In the genomic region with DNA sequence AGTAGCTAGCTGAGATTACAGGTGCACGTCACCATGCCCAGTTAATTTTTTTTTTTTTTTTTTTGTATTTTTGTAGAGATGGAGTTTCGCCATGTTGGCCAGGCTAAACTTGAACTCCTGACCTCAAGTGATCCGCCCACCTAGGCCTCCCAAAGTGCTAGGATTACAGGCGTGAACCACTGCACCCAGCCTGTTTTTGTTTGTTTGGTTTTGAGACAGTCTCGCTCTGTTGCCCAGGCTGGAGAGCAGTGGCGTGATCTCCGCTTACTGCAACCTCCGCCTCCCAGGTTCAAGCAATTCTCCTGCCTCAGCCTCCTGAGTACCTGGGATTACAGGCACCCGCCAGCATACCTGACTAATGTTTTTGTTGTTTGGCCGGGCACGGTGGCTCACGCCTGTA, we compare ENCODE assay signal across 7 cellular contexts. TPM values are rescaled to one million over a fixed set of nuclear protein-coding genes. Genes with fewer than 3 reads are reported as not detected.
DNase-seq lines count a peak whose midpoint lies in the region; ATAC-seq and TF ChIP-seq lines count a peak whose summit lies in the region.
"Not testable (repeated sequence)": the region's sequence is repeated elsewhere in the genome, so short reads cannot be mapped to it uniquely, and the experiment has no call there.

No MANE protein-coding gene starts in this region.

- not testable (repeated sequence) for H3K9me3 ChIP-seq in PC-3 (ENCODE audit: low read length); SK-N-SH; psoas muscle

- not testable (repeated sequence) for H3K27me3 ChIP-seq in ACC112 (ENCODE audit: insufficient read depth, low read length); PC-3 (ENCODE audit: low read length); SK-N-SH (ENCODE audit: insufficient read depth); psoas muscle (ENCODE audit: insufficient read depth in 3 of 3, low read length in 2 of 3)

- not testable (repeated sequence) for H3K9me3 Mint-ChIP-seq in Calu3 (ENCODE audit: low read depth, unreplicated experiment); activated naive CD4-positive, alpha-beta T cell treated with anti-CD3 and anti-CD28 coated beads, Interleukin-2, amount 50 U/mL, for 24 hours; effector memory CD8-positive, alpha-beta T cell

- H3K4me1 Mint-ChIP-seq in Calu3 (ENCODE audit: low read depth, unreplicated experiment): peaks cover 65% of the 10 kb centered on the region
- H3K4me1 Mint-ChIP-seq in activated naive CD4-positive, alpha-beta T cell treated with anti-CD3 and anti-CD28 coated beads, Interleukin-2, amount 50 U/mL, for 24 hours: peaks cover 38% of the 10 kb centered on the region
- H3K4me1 Mint-ChIP-seq in effector memory CD8-positive, alpha-beta T cell (ENCODE audit: low read depth in 2 of 2): peaks cover 20 to 26% of the 10 kb centered on the region in 2 donors

- BruUV-seq in Calu3 (replicated peaks; lab: Mats Ljungman, UMichigan); PC-3 (replicated peaks; lab: Mats Ljungman, UMichigan): not testable (repeated sequence)

- H3K36me3 ChIP-seq in ACC112 (ENCODE audit: insufficient read depth, low read length); PC-3 (ENCODE audit: low read depth, low read length); SK-N-SH (replicated peaks in 1 of 2; ENCODE audit: control insufficient read depth in 1 of 2, insufficient read depth in 2 of 2, low read length in 1 of 2); psoas muscle (ENCODE audit: insufficient read depth in 1 of 2, low read depth in 1 of 2): not testable (repeated sequence)

- H3K27ac ChIP-seq in ACC112 (ENCODE audit: low read depth, low read length): peak overlapping the region; percentile 93
- H3K27ac ChIP-seq in PC-3 (ENCODE audit: low read length): peak overlapping the region; percentile 72
- peak overlapping the region in 1 of 2 experiments; percentile 93; a peak in 2 of 4 replicates for H3K27ac ChIP-seq in SK-N-SH (ENCODE audit: low read depth in 2 of 2, low read length in 1 of 2)
- peak overlapping the region; percentile 65 for H3K27ac ChIP-seq in psoas muscle

- H3K79me2 ChIP-seq in ACC112 (ENCODE audit: control insufficient read depth, insufficient read depth, low read length, unreplicated experiment); PC-3 (ENCODE audit: low read length); SK-N-SH (ENCODE audit: insufficient read depth): not testable (repeated sequence)

- H3K36me3 Mint-ChIP-seq in Calu3 (ENCODE audit: insufficient read depth, unreplicated experiment): peaks cover 22% of the 10 kb centered on the region
- not testable (repeated sequence) for H3K36me3 Mint-ChIP-seq in activated naive CD4-positive, alpha-beta T cell treated with anti-CD3 and anti-CD28 coated beads, Interleukin-2, amount 50 U/mL, for 24 hours; effector memory CD8-positive, alpha-beta T cell (ENCODE audit: insufficient read depth)

- H3K9me2 ChIP-seq in PC-3 (replicated peaks; ENCODE audit: low read length); SK-N-SH: not testable (repeated sequence)

- intact Hi-C loops in Calu3 (cut with micrococcal nuclease; ENCODE audit: unreplicated experiment); PC-3 (cut with micrococcal nuclease); psoas muscle (cut with DNase I): not testable (repeated sequence)

- POLR2A ChIA-PET in PC-3 (lab: Charles Lee; ENCODE audit: unreplicated experiment); SK-N-SH (lab: Yijun Ruan, JAX): not testable (repeated sequence)

- not testable (repeated sequence) for TF ChIP-seq RAD21 in SK-N-SH (IDR thresholded peaks at IDR 0.05; ENCODE audit: low read length)

- CTCF ChIA-PET in Calu3 (lab: Charles Lee): not testable (repeated sequence)
- CTCF ChIA-PET in PC-3 (lab: Charles Lee): interaction anchor here (0.6 kb wide), 1 partner anchor 30 kb away, joined by 4 read pairs; no protein-coding TSS in a partner anchor
- CTCF ChIA-PET in SK-N-SH (lab: Yijun Ruan, JAX): interaction anchor here (1.0 kb wide), 1 partner anchor 10 kb away, joined by 3 read pairs; no protein-coding TSS in a partner anchor

- not testable (repeated sequence) for H3K4me3 Mint-ChIP-seq in Calu3 (ENCODE audit: low read depth, unreplicated experiment); effector memory CD8-positive, alpha-beta T cell
- H3K4me3 Mint-ChIP-seq in activated naive CD4-positive, alpha-beta T cell treated with anti-CD3 and anti-CD28 coated beads, Interleukin-2, amount 50 U/mL, for 24 hours: peak overlapping the region; percentile 42

- H3F3A ChIP-seq in PC-3 (ENCODE audit: low read length, unreplicated experiment) (peaks cover 13% of the 10 kb centered on the region), SK-N-SH (replicated peaks; ENCODE audit: insufficient read depth) (peaks cover 61% of the 10 kb centered on the region)

- H3K27me3 Mint-ChIP-seq in Calu3 (ENCODE audit: unreplicated experiment); activated naive CD4-positive, alpha-beta T cell treated with anti-CD3 and anti-CD28 coated beads, Interleukin-2, amount 50 U/mL, for 24 hours; effector memory CD8-positive, alpha-beta T cell: not testable (repeated sequence)

- TF ChIP-seq EP300 in SK-N-SH (IDR thresholded peaks at IDR 0.05; ENCODE audit: borderline replicate concordance in 1 of 2, low read depth in 1 of 2, low read length in 1 of 2): not testable (repeated sequence)

- not testable (repeated sequence) for ATAC-seq in PC-3; effector memory CD8-positive, alpha-beta T cell (replicated peaks); psoas muscle

- DNase-seq in Calu3; PC-3; SK-N-SH; effector memory CD8-positive, alpha-beta T cell; psoas muscle: not testable (repeated sequence)

- not testable (repeated sequence) for H3K4me3 ChIP-seq in ACC112 (ENCODE audit: low read depth, low read length); PC-3 (ENCODE audit: low read length); SK-N-SH (ENCODE audit: low read depth in 2 of 2, low read length in 1 of 2); psoas muscle

- peaks cover 51% of the 10 kb centered on the region for H3K4me1 ChIP-seq in ACC112 (ENCODE audit: control insufficient read depth, insufficient read depth, low read length, unreplicated experiment)
- peaks cover 64% of the 10 kb centered on the region for H3K4me1 ChIP-seq in PC-3 (ENCODE audit: insufficient read depth, low read length)
- peaks cover 2 to 41% of the 10 kb centered on the region in 2 experiments; a peak in 3 of 4 replicates for H3K4me1 ChIP-seq in SK-N-SH (ENCODE audit: control insufficient read depth in 1 of 2, insufficient read depth in 2 of 2, low read depth in 1 of 2, low read length in 1 of 2)
- H3K4me1 ChIP-seq in psoas muscle: not testable (repeated sequence)

- not testable (repeated sequence) for H3K4me2 ChIP-seq in PC-3 (ENCODE audit: low read length)
- 0 out of 2 replicates have a peak overlapping the region, but pooled peaks have one; percentile 2 for H3K4me2 ChIP-seq in SK-N-SH

- not testable (repeated sequence) for H2AFZ ChIP-seq in ACC112 (ENCODE audit: low read length, unreplicated experiment); SK-N-SH (ENCODE audit: low read depth)
- peak overlapping the region; percentile 60 for H2AFZ ChIP-seq in PC-3 (ENCODE audit: low read length)

- peak overlapping the region; percentile 74 for H3K27ac Mint-ChIP-seq in Calu3 (ENCODE audit: unreplicated experiment)
- H3K27ac Mint-ChIP-seq in activated naive CD4-positive, alpha-beta T cell treated with anti-CD3 and anti-CD28 coated beads, Interleukin-2, amount 50 U/mL, for 24 hours: not testable (repeated sequence)
- peak overlapping the region; percentile 67 to 84 for H3K27ac Mint-ChIP-seq in effector memory CD8-positive, alpha-beta T cell

- TF ChIP-seq CTCF in Calu3 (IDR thresholded peaks at IDR 0.05; ENCODE audit: unreplicated experiment); PC-3 (conservative IDR thresholded peaks at IDR 0.05; ENCODE audit: low read depth, low read length); SK-N-SH (IDR thresholded peaks at IDR 0.05); psoas muscle (IDR thresholded peaks at IDR 0.05): not testable (repeated sequence)

- H3K9ac ChIP-seq in PC-3 (ENCODE audit: low read length): peak overlapping the region; percentile 64
- H3K9ac ChIP-seq in SK-N-SH: not testable (repeated sequence)

- H4K20me1 ChIP-seq in PC-3 (ENCODE audit: low read length); SK-N-SH (ENCODE audit: insufficient read depth): not testable (repeated sequence)

- WGBS in SK-N-SH (ENCODE audit: low lambda C conversion rate): 93% methylated on average over 12 of the region's 12 CpGs
- WGBS in psoas muscle, 3 donors: 89 to 92% (median 89%) methylated on average over 12 of the region's 12 CpGs

RNA-seq across cellular contexts. Expression of a gene that starts 28.5 kb away (rescaled TPM):
- total RNA-seq in Calu3 (2022) (39.5 and 51.6 TPM in 2 replicates), PC-3 (2014; rRNA removed) (103 and 125 TPM in 2 replicates), psoas muscle (10 to 100 TPM in 3 of 4 donors, 1 to 10 TPM in 1; 8.5 to 43.5 (median 23.6) TPM)
- polyA plus RNA-seq in SK-N-SH (2012; rRNA removed) (24.9 and 26.1 TPM in 2 replicates), psoas muscle (10 to 100 TPM in 1 of 3 donors, 1 to 10 TPM in 2; 5.3 to 24.4 (median 7.5) TPM)
- 16.5 and 23.9 TPM in 2 replicates for polyA plus RNA-seq in SK-N-SH (2012; cell fraction: cytosol; rRNA removed)
- 51.0 and 55.2 TPM in 2 replicates for polyA plus RNA-seq in SK-N-SH (2012; cell fraction: nucleus; rRNA removed)

RNA-seq across cellular contexts. Expression of a gene that starts 47.1 kb away (rescaled TPM):
- total RNA-seq in Calu3 (2022) (39.5 and 42.6 TPM in 2 replicates), PC-3 (2014; rRNA removed) (40.6 and 47.0 TPM in 2 replicates), psoas muscle (10 to 100 TPM; 15.0 to 24.2 (median 20.3) TPM)
- polyA plus RNA-seq in SK-N-SH (2012; rRNA removed) (88.4 and 106 TPM in 2 replicates), psoas muscle (10 to 100 TPM; 10.2 to 16.3 (median 15.5) TPM)
- polyA plus RNA-seq in SK-N-SH (2012; cell fraction: cytosol; rRNA removed): 35.9 and 56.9 TPM in 2 replicates
- polyA plus RNA-seq in SK-N-SH (2012; cell fraction: nucleus; rRNA removed): 264 and 311 TPM in 2 replicates
